8 cellular contexts compared by ENCODE assay signal in the genomic region with DNA sequence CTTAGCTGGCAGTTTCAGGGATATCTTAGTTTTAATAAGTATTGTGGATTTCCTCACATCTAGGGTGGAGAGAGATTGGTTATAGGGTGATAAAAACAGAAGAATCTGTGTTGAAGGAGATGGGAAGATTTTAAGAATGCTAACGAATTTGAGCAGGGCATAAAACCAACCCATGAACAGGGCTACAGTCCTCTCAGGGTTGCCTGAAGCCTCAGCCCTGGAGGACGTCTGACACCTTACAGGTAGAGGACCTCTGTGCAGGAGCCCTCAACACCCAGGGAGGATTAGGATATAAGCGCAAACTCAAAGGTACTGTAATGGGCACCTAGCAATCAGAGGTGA.
DNase-seq lines count a peak whose midpoint lies in the region; ATAC-seq, FAIRE-seq and TF ChIP-seq lines count a peak whose summit lies in the region.

No MANE protein-coding gene starts in this region.

- H3K27ac ChIP-seq in brain microvascular endothelial cell, result no peak overlapping the region
- no peak overlapping the region for H3K27ac ChIP-seq in mucosa of rectum (ENCODE audit: low read depth in 2 of 2, low read length in 2 of 2)

- FAIRE-seq in D721Med (lab: Jason Lieb, UNC), result peak; percentile 76

- in situ Hi-C loops in brain microvascular endothelial cell (cut with HindIII; ENCODE audit: low pct_ligation_motif_present, low sequenced_read_pairs), result no loop called here

- no peak overlapping the region for H3K9ac ChIP-seq in mucosa of rectum (ENCODE audit: low read depth in 1 of 2, low read length in 2 of 2)

- H3K4me3 ChIP-seq in brain microvascular endothelial cell (ENCODE audit: low read depth, low read length), result peak overlapping the region; percentile 61
- H3K4me3 ChIP-seq in mucosa of rectum (ENCODE audit: low read length in 2 of 2), result peak overlapping the region; percentile 47 to 63

- peaks cover 0 to 4% of the 10 kb centered on the region in 2 donors for H3K4me1 ChIP-seq in mucosa of rectum (ENCODE audit: control insufficient read depth in 2 of 2, insufficient read depth in 2 of 2, low read length in 2 of 2)

- no peak for TF ChIP-seq CTCF in D721Med (IDR thresholded peaks at IDR 0.05; ENCODE audit: insufficient read depth, missing control alignments)
- TF ChIP-seq CTCF in brain microvascular endothelial cell (IDR thresholded peaks at IDR 0.05; ENCODE audit: low read depth, low read length, missing control alignments), result no peak
- no peak for TF ChIP-seq CTCF in GM20000 (IDR thresholded peaks at IDR 0.05; ENCODE audit: extremely low read depth, missing control alignments)

- no peaks in the 10 kb centered on the region for H3K9me3 ChIP-seq in mucosa of rectum (ENCODE audit: control insufficient read depth in 2 of 2, low read length in 2 of 2)

- H3K27me3 ChIP-seq in brain microvascular endothelial cell (replicated peaks) (peaks cover under 1% of the 10 kb centered on the region), mucosa of rectum (ENCODE audit: control insufficient read depth in 2 of 2, insufficient read depth in 2 of 2, low read length in 2 of 2) (peaks cover 15 to 17% of the 10 kb centered on the region in 2 donors)

- H3K36me3 ChIP-seq in brain microvascular endothelial cell (replicated peaks) (no peaks in the 10 kb centered on the region), mucosa of rectum (ENCODE audit: control insufficient read depth in 2 of 2, insufficient read depth in 2 of 2, low read length in 2 of 2) (no peaks in the 10 kb centered on the region)

- DNase-seq in D721Med (ENCODE audit: insufficient read length, low spot score), result no peak
- DNase-seq in brain microvascular endothelial cell, result no peak
- no peak for DNase-seq in GM20000 (ENCODE audit: low spot score)
- no peak for DNase-seq in NCI-H748 treated with DMSO at 0.1 percent for 48 hours (lab: John Stamatoyannopoulos, UW)
- DNase-seq in SIG-M5 treated with dmso at 0.1 percent for 504 hours (lab: John Stamatoyannopoulos, UW; ENCODE audit: unreplicated experiment), result no peak

- ATAC-seq in HG02970 (IDR thresholded peaks at IDR 0.05; ENCODE audit: low FRiP score, unreplicated experiment) (peak; percentile 14), GM18498 (IDR thresholded peaks at IDR 0.05; ENCODE audit: unreplicated experiment) (no peak)
